8 cellular contexts compared by ENCODE assay signal in genomic region chr3:168094580-168094876, GRCh38. TPM values are rescaled to one million over a fixed set of nuclear protein-coding genes. Genes with fewer than 3 reads are reported as not detected.
DNase-seq lines count a peak whose midpoint lies in the region; ATAC-seq and TF ChIP-seq lines count a peak whose summit lies in the region.

No MANE protein-coding gene starts in this region.

- 0 to 1% methylated on average over 9 of the region's 9 CpGs for WGBS in esophagus, 2 donors

- H3K9me3 ChIP-seq in esophagus (ENCODE audit: control insufficient read depth in 2 of 2, insufficient read depth in 1 of 2, low read depth in 1 of 2, low read length in 1 of 2), result no peaks in the 10 kb centered on the region
- no peaks in the 10 kb centered on the region for H3K9me3 ChIP-seq in neutrophil

- no peaks in the 10 kb centered on the region for H3K4me1 ChIP-seq in esophagus (ENCODE audit: control insufficient read depth in 2 of 2, insufficient read depth in 2 of 2, low read length in 1 of 2)
- H3K4me1 ChIP-seq in neutrophil (ENCODE audit: control insufficient read depth in 1 of 2, insufficient read depth in 1 of 2, low read depth in 1 of 2, low read length in 1 of 2), result peaks cover 19% of the 10 kb centered on the region in 2 experiments

- TF ChIP-seq CTCF in RWPE1 (conservative IDR thresholded peaks at IDR 0.05; ENCODE audit: low read depth) (peak; percentile 17; the same call in 1 of the 2 replicates), neutrophil (IDR thresholded peaks at IDR 0.05) (no peak)

- H3K4me3 ChIP-seq in esophagus (ENCODE audit: low read depth in 1 of 2, low read length in 2 of 2) (peak overlapping the region; percentile 60 to 94), neutrophil (ENCODE audit: low read depth in 1 of 2, low read length in 1 of 2) (peak overlapping the region; percentile 73 to 78)

- ATAC-seq in GM21528 (IDR thresholded peaks at IDR 0.05; ENCODE audit: low FRiP score, unreplicated experiment) (peak; percentile 54), HG03460 (IDR thresholded peaks at IDR 0.05; ENCODE audit: unreplicated experiment) (no peak)

- DNase-seq in RWPE1 (ENCODE audit: low spot score), result no peak
- no peak for DNase-seq in COLO668 (lab: John Stamatoyannopoulos, UW; ENCODE audit: unreplicated experiment)
- no peak for DNase-seq in activated CD4-positive, alpha-beta T cell treated with anti-CD3 and anti-CD28 coated beads for 4 hours
- DNase-seq in MV-4-11 (lab: John Stamatoyannopoulos, UW), result no peak

- POLR2A ChIA-PET in RWPE1 (lab: Yijun Ruan, JAX; ENCODE audit: low non-redundant PET), result no interaction called here

- CTCF ChIA-PET in RWPE1 (lab: Yijun Ruan, JAX), result no interaction called here

- H3K27me3 ChIP-seq in esophagus (ENCODE audit: control insufficient read depth in 1 of 2, insufficient read depth in 2 of 2, low read length in 2 of 2) (no peaks in the 10 kb centered on the region), neutrophil (peaks cover 4% of the 10 kb centered on the region)

- H3K27ac ChIP-seq in RWPE1, result peak overlapping the region; percentile 96
- peak overlapping the region; percentile 89 to 96 for H3K27ac ChIP-seq in esophagus (ENCODE audit: low read depth in 2 of 2, low read length in 1 of 2)
- peak overlapping the region; percentile 64 for H3K27ac ChIP-seq in neutrophil

- no peaks in the 10 kb centered on the region for H3K36me3 ChIP-seq in esophagus (ENCODE audit: control insufficient read depth in 2 of 2, insufficient read depth in 2 of 2, low read length in 1 of 2)
- H3K36me3 ChIP-seq in neutrophil, result no peaks in the 10 kb centered on the region

RNA-seq across cellular contexts. Expression of gene GOLIM4, which starts 1.2 kb away (rescaled TPM):
- 1 to 10 TPM; 5.7 to 6.9 TPM for polyA plus RNA-seq in esophagus
